ENCODE assay signal across 9 cellular contexts in the genomic region with DNA sequence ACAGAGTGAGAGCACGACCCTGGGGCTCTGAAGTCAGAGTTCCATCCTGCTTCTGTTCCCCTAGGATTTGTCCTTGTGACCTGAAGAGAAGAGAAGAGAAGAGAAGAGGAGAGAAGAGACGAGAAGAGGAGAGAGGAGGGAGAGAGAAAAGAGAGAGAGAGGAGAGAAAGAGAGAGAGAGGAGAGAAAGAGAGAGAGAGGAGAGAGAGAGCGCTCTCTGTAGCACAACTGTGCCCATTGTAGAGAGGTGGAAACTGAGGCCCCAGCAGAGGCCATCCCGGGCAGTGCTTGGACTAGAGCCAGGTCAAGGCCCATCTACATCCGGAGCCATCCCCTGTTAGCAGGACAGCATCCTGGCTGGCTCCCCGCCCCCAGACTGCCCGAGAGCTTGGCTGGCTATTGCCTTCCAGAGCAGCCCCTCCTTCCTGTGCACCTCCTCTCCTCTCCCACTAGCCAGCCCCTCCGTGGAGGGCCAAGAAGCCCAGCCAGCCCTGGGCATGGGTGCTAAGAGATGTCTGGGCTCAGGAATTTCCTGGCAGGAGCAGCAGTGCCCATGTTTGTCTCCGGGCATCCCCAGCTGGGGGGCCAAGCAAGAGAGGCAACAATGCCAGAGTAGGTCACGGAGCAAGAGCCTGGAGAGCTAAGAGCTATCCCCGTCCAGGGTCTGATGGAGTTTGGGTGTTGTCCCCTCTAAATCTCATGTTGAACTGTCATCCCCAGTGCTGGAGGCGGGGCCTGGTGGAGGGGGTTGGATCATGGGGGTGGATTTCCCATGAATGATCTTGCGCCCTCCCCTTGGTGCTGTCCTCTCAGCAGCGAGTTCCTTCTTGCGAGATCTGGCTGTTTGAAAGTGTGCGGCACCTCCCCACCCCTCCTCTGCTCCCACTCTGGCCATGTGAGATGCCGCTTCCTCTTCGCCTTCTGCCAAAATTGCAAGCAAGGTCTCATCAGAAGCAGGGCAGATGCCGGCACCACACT. TPM values are rescaled to one million over a fixed set of nuclear protein-coding genes. Genes with fewer than 3 reads are reported as not detected.
A peak's percentile ranks its signal among the peaks of the same experiment; 100 is the strongest.
DNase-seq lines count a peak whose midpoint lies in the region; ATAC-seq and TF ChIP-seq lines count a peak whose summit lies in the region.
"Had no signal": no experiment of that assay in that cellular context is flagged by ENCODE, and none has a peak within 500 bp of the region (broad histone marks: within the 10 kb centered on the region; RNA-seq: fewer than 3 reads in every experiment).

No MANE protein-coding gene starts in this region.

- no peaks in the 10 kb centered on the region for H3K9me3 ChIP-seq in BE2C
- no peaks in the 10 kb centered on the region for H3K9me3 ChIP-seq in thyroid gland

- TF ChIP-seq CTCF in coronary artery (IDR thresholded peaks at IDR 0.05): no peak
- no peak for TF ChIP-seq CTCF in BE2C (IDR thresholded peaks at IDR 0.05; ENCODE audit: low read depth, low read length)
- TF ChIP-seq CTCF in thyroid gland (IDR thresholded peaks at IDR 0.05): no peak

- H3K36me3 Mint-ChIP-seq in stimulated activated naive CD8-positive, alpha-beta T cell treated with anti-CD3 and anti-CD28 coated beads, Interleukin-15, Interleukin-2, amounts not matched to agents 100 ng/mL and 50 ng/mL, for 24 hours (ENCODE audit: low read depth): no peaks in the 10 kb centered on the region

- WGBS in thyroid gland, 2 donors: 62 to 75% methylated on average over 14 to 19 of the region's 19 CpGs

- no peaks in the 10 kb centered on the region for H3K27me3 ChIP-seq in BE2C
- H3K27me3 ChIP-seq in thyroid gland: no peaks in the 10 kb centered on the region

- no peak overlapping the region for H3K27ac ChIP-seq in coronary artery
- no peak overlapping the region for H3K27ac ChIP-seq in thyroid gland
- H3K27ac ChIP-seq: KMS-11 had no signal

- H3K9me3 Mint-ChIP-seq in stimulated activated naive CD8-positive, alpha-beta T cell treated with anti-CD3 and anti-CD28 coated beads, Interleukin-15, Interleukin-2, amounts not matched to agents 100 ng/mL and 50 ng/mL, for 24 hours: no peaks in the 10 kb centered on the region

- H3K4me1 ChIP-seq in BE2C (no peaks in the 10 kb centered on the region), thyroid gland (no peaks in the 10 kb centered on the region)

- peak overlapping the region; percentile 67 for H3K27ac Mint-ChIP-seq in stimulated activated naive CD8-positive, alpha-beta T cell treated with anti-CD3 and anti-CD28 coated beads, Interleukin-15, Interleukin-2, amounts not matched to agents 100 ng/mL and 50 ng/mL, for 24 hours

- H3K36me3 ChIP-seq in BE2C (no peaks in the 10 kb centered on the region), thyroid gland (no peaks in the 10 kb centered on the region)

- peak overlapping the region; percentile 74 for H3K4me3 Mint-ChIP-seq in stimulated activated naive CD8-positive, alpha-beta T cell treated with anti-CD3 and anti-CD28 coated beads, Interleukin-15, Interleukin-2, amounts not matched to agents 100 ng/mL and 50 ng/mL, for 24 hours

- DNase-seq in Kasumi-1 (lab: John Stamatoyannopoulos, UW): peak; percentile 52 to 66
- DNase-seq in coronary artery (ENCODE audit: low spot score): peak; percentile 71
- DNase-seq in foreskin melanocyte: no peak
- no peak for DNase-seq in BE2C
- DNase-seq in thyroid gland: no peak

- H3K4me1 Mint-ChIP-seq in stimulated activated naive CD8-positive, alpha-beta T cell treated with anti-CD3 and anti-CD28 coated beads, Interleukin-15, Interleukin-2, amounts not matched to agents 100 ng/mL and 50 ng/mL, for 24 hours (ENCODE audit: low read depth): peaks cover 49% of the 10 kb centered on the region

- H3K27me3 Mint-ChIP-seq in stimulated activated naive CD8-positive, alpha-beta T cell treated with anti-CD3 and anti-CD28 coated beads, Interleukin-15, Interleukin-2, amounts not matched to agents 100 ng/mL and 50 ng/mL, for 24 hours: peaks cover 10% of the 10 kb centered on the region

- no peak for TF ChIP-seq POLR2A in thyroid gland (IDR thresholded peaks at IDR 0.05)

- ATAC-seq in GM18502 (IDR thresholded peaks at IDR 0.05; ENCODE audit: poor library complexity, unreplicated experiment) (peak; percentile 71), GM21619 (IDR thresholded peaks at IDR 0.05; ENCODE audit: unreplicated experiment) (peak; percentile 56)

- intact Hi-C loops in thyroid gland (cut with DNase I): no loop called here

- H3K4me3 ChIP-seq in coronary artery (no peak overlapping the region), BE2C (ENCODE audit: low read depth, low read length) (no peak overlapping the region), thyroid gland (replicated peaks in 1 of 3) (no peak overlapping the region)

RNA-seq across cellular contexts. Expression of a gene that starts 18.2 kb away (rescaled TPM):
- polyA plus RNA-seq in BE2C (2012; ENCODE audit: insufficient read depth, insufficient read length, low read depth): not detected
- total RNA-seq in thyroid gland: under 1 TPM in 1 of 4 donors, not detected in 3; 0.11 TPM

RNA-seq across cellular contexts. Expression of a gene that starts 52.7 kb away (rescaled TPM):
- polyA plus RNA-seq in BE2C (2012; ENCODE audit: insufficient read depth, insufficient read length, low read depth): not detected
- under 1 TPM in 1 of 4 donors, not detected in 3; 0.54 TPM for total RNA-seq in thyroid gland

Comparison
In these comparisons a context has a peak if more than half of its experiments do, and no peak if none do; other contexts are left out.
1. DNase-seq: peak in Kasumi-1 (2 of 2) and coronary artery (single experiment); none in foreskin melanocyte (single experiment), BE2C (single experiment) and thyroid gland (0 of 2).